Comparison of ENCODE assay signal across 8 cellular contexts in the genomic region with DNA sequence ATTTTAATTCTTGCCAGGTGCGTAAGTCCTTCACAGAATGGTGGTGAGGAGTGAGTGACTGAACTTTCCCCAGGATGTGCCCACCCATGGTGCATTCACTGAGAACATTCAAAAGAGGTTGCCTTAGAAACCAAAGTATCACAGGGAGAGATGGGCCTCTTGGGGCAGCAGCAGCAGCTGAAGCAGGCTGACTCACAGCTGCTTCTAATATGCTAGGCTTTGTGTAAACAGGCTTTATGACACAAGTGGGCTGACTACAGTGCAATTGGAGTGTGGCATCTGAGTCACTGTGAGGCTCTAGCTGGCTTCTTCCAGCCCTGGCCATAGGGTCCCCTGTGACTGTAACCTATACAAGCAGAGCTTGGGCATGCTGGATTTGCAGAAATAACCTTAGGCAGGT. TPM values are rescaled to one million over a fixed set of nuclear protein-coding genes. Genes with fewer than 3 reads are reported as not detected.
A peak's percentile ranks its signal among the peaks of the same experiment; 100 is the strongest.
DNase-seq lines count a peak whose midpoint lies in the region; ATAC-seq lines count a peak whose summit lies in the region.

No MANE protein-coding gene starts in this region.

- no peaks in the 10 kb centered on the region for H3K4me1 ChIP-seq in CD4-positive, CD25-positive, alpha-beta regulatory T cell (ENCODE audit: control insufficient read depth, insufficient read depth, low read length, poor library complexity, severe bottlenecking)
- H3K4me1 ChIP-seq in HUES48 (ENCODE audit: control insufficient read depth, insufficient read depth, low read length) = peaks cover 16% of the 10 kb centered on the region
- H3K4me1 ChIP-seq in NT2/D1 (ENCODE audit: insufficient read depth, insufficient read length) = peaks cover 11% of the 10 kb centered on the region
- H3K4me1 ChIP-seq in mucosa of rectum (ENCODE audit: control insufficient read depth in 2 of 2, insufficient read depth in 2 of 2, low read length in 2 of 2) = peaks cover 8 to 9% of the 10 kb centered on the region in 2 donors

- H3K27ac Mint-ChIP-seq in CD4-positive, CD25-positive, alpha-beta regulatory T cell = peak overlapping the region in 1 of 3 donors; percentile 48
- no peak overlapping the region for H3K27ac Mint-ChIP-seq in activated CD4-positive, alpha-beta T cell treated with anti-CD3 and anti-CD28 coated beads, Interleukin-2, amount 10 ng/mL, durations not matched to agents 24 days and 14 days

- H3K9me3 ChIP-seq in CD4-positive, CD25-positive, alpha-beta regulatory T cell (ENCODE audit: control insufficient read depth in 2 of 2, low read length in 2 of 2) = no peaks in the 10 kb centered on the region
- H3K9me3 ChIP-seq in HUES48 (ENCODE audit: control insufficient read depth, insufficient read depth, low read length) (no peaks in the 10 kb centered on the region), NT2/D1 (ENCODE audit: insufficient read depth, low read length) (peaks cover 19% of the 10 kb centered on the region; the same call in 1 of the 2 replicates), mucosa of rectum (ENCODE audit: control insufficient read depth in 2 of 2, low read length in 2 of 2) (no peaks in the 10 kb centered on the region)

- H3K27me3 Mint-ChIP-seq in CD4-positive, CD25-positive, alpha-beta regulatory T cell = peaks cover 7% of the 10 kb centered on the region
- peaks cover under 1% of the 10 kb centered on the region for H3K27me3 Mint-ChIP-seq in activated CD4-positive, alpha-beta T cell treated with anti-CD3 and anti-CD28 coated beads, Interleukin-2, amount 10 ng/mL, durations not matched to agents 24 days and 14 days

- DNase-seq in CD4-positive, CD25-positive, alpha-beta regulatory T cell = no peak
- DNase-seq in NT2/D1 (ENCODE audit: low read depth, low spot score) (peak; percentile 86), ecto neural progenitor cell (ENCODE audit: low spot score) (peak; percentile 63)
- DNase-seq in activated CD4-positive, alpha-beta T cell treated with anti-CD3 and anti-CD28 coated beads, Interleukin-2, amount 10 ng/mL, durations not matched to agents 24 days and 14 days = no peak

- H3K27ac ChIP-seq in CD4-positive, CD25-positive, alpha-beta regulatory T cell (ENCODE audit: insufficient read depth, low read length, poor library complexity, severe bottlenecking) = no peak overlapping the region
- H3K27ac ChIP-seq in HUES48 (ENCODE audit: low read depth, low read length) (peak overlapping the region; percentile 81), mucosa of rectum (ENCODE audit: low read depth in 2 of 2, low read length in 2 of 2) (peak overlapping the region; percentile 38 to 39)

- no peaks in the 10 kb centered on the region for H3K36me3 ChIP-seq in CD4-positive, CD25-positive, alpha-beta regulatory T cell (ENCODE audit: control insufficient read depth, insufficient read depth, low read length)
- no peaks in the 10 kb centered on the region for H3K36me3 ChIP-seq in HUES48 (ENCODE audit: control insufficient read depth, insufficient read depth, low read length)
- peaks cover 8% of the 10 kb centered on the region for H3K36me3 ChIP-seq in NT2/D1 (ENCODE audit: insufficient read depth, insufficient read length, low read length)
- H3K36me3 ChIP-seq in mucosa of rectum (ENCODE audit: control insufficient read depth in 2 of 2, insufficient read depth in 2 of 2, low read length in 2 of 2) = no peaks in the 10 kb centered on the region

- intact Hi-C loops in activated CD4-positive, alpha-beta T cell treated with anti-CD3 and anti-CD28 coated beads, Interleukin-2, amount 10 ng/mL, durations not matched to agents 24 days and 14 days (cut with micrococcal nuclease) = no loop called here

- H3K36me3 Mint-ChIP-seq in CD4-positive, CD25-positive, alpha-beta regulatory T cell = peaks cover 9% of the 10 kb centered on the region
- H3K36me3 Mint-ChIP-seq in activated CD4-positive, alpha-beta T cell treated with anti-CD3 and anti-CD28 coated beads, Interleukin-2, amount 10 ng/mL, durations not matched to agents 24 days and 14 days (ENCODE audit: low read depth) = no peaks in the 10 kb centered on the region

- H3K9me3 Mint-ChIP-seq in CD4-positive, CD25-positive, alpha-beta regulatory T cell = peaks cover 0 to 2% (median 0%) of the 10 kb centered on the region in 7 donors
- no peaks in the 10 kb centered on the region for H3K9me3 Mint-ChIP-seq in activated CD4-positive, alpha-beta T cell treated with anti-CD3 and anti-CD28 coated beads, Interleukin-2, amount 10 ng/mL, durations not matched to agents 24 days and 14 days

- no peak overlapping the region for H3K4me3 Mint-ChIP-seq in CD4-positive, CD25-positive, alpha-beta regulatory T cell
- H3K4me3 Mint-ChIP-seq in activated CD4-positive, alpha-beta T cell treated with anti-CD3 and anti-CD28 coated beads, Interleukin-2, amount 10 ng/mL, durations not matched to agents 24 days and 14 days = no peak overlapping the region

- peak; percentile 42 to 55 for ATAC-seq in CD4-positive, CD25-positive, alpha-beta regulatory T cell (ENCODE audit: low read depth in 2 of 2)
- ATAC-seq in HG03354 (IDR thresholded peaks at IDR 0.05; ENCODE audit: poor library complexity, severe bottlenecking, unreplicated experiment) (no peak), HG03139 (IDR thresholded peaks at IDR 0.05; ENCODE audit: unreplicated experiment) (no peak)

- no peaks in the 10 kb centered on the region for H3K4me1 Mint-ChIP-seq in CD4-positive, CD25-positive, alpha-beta regulatory T cell
- peaks cover 1% of the 10 kb centered on the region for H3K4me1 Mint-ChIP-seq in activated CD4-positive, alpha-beta T cell treated with anti-CD3 and anti-CD28 coated beads, Interleukin-2, amount 10 ng/mL, durations not matched to agents 24 days and 14 days

- H3K4me3 ChIP-seq in CD4-positive, CD25-positive, alpha-beta regulatory T cell (ENCODE audit: low read depth, low read length) = no peak overlapping the region
- H3K4me3 ChIP-seq in HUES48 (ENCODE audit: low read depth, low read length) (no peak overlapping the region), NT2/D1 (ENCODE audit: insufficient read length, low read depth) (no peak overlapping the region), mucosa of rectum (ENCODE audit: low read length in 2 of 2) (no peak overlapping the region)

- H3K9ac ChIP-seq in HUES48 (ENCODE audit: low read depth, low read length) = no peak overlapping the region
- H3K9ac ChIP-seq in NT2/D1 (ENCODE audit: insufficient read length, low read depth) = no peak overlapping the region
- no peak overlapping the region for H3K9ac ChIP-seq in mucosa of rectum (ENCODE audit: low read depth in 1 of 2, low read length in 2 of 2)

- H3K27me3 ChIP-seq in CD4-positive, CD25-positive, alpha-beta regulatory T cell (ENCODE audit: control insufficient read depth, insufficient read depth, low read length) = no peaks in the 10 kb centered on the region
- H3K27me3 ChIP-seq in HUES48 (ENCODE audit: control insufficient read depth, insufficient read depth, low read length) (no peaks in the 10 kb centered on the region), NT2/D1 (ENCODE audit: insufficient read depth, insufficient read length) (no peaks in the 10 kb centered on the region), mucosa of rectum (ENCODE audit: control insufficient read depth in 2 of 2, insufficient read depth in 2 of 2, low read length in 2 of 2) (no peaks in the 10 kb centered on the region)

RNA-seq across cellular contexts. Expression of gene PIGP, which starts 12.6 kb away (rescaled TPM):
- total RNA-seq in CD4-positive, CD25-positive, alpha-beta regulatory T cell = 11.3 TPM
- 10 to 100 TPM; 19.9 to 35.3 (median 29.1) TPM for polyA plus RNA-seq in CD4-positive, CD25-positive, alpha-beta regulatory T cell
- 19.0 and 19.4 TPM in 2 replicates for total RNA-seq in activated CD4-positive, alpha-beta T cell treated with anti-CD3 and anti-CD28 coated beads, Interleukin-2, amount 10 ng/mL, durations not matched to agents 24 days and 14 days

RNA-seq across cellular contexts. Expression of gene TTC3, which starts 12.8 kb away (rescaled TPM):
- total RNA-seq in CD4-positive, CD25-positive, alpha-beta regulatory T cell = 91.0 TPM
- polyA plus RNA-seq in CD4-positive, CD25-positive, alpha-beta regulatory T cell = 10 to 100 TPM; 34.3 to 63.7 (median 54.8) TPM
- total RNA-seq in activated CD4-positive, alpha-beta T cell treated with anti-CD3 and anti-CD28 coated beads, Interleukin-2, amount 10 ng/mL, durations not matched to agents 24 days and 14 days = 62.4 and 63.0 TPM in 2 replicates

RNA-seq across cellular contexts. Expression of gene RIPPLY3, which starts 53.8 kb away (rescaled TPM):
- total RNA-seq in CD4-positive, CD25-positive, alpha-beta regulatory T cell = not detected
- not detected for polyA plus RNA-seq in CD4-positive, CD25-positive, alpha-beta regulatory T cell
- total RNA-seq in activated CD4-positive, alpha-beta T cell treated with anti-CD3 and anti-CD28 coated beads, Interleukin-2, amount 10 ng/mL, durations not matched to agents 24 days and 14 days = 0.26 TPM in 1 of 2 replicates, not detected in the other

Comparison
In these comparisons a context has a peak if more than half of its experiments do, and no peak if none do; other contexts are left out.
1. ATAC-seq: peak in CD4-positive, CD25-positive, alpha-beta regulatory T cell (2 of 2); none in HG03354 (single experiment) and HG03139 (single experiment).
2. DNase-seq: peak in NT2/D1 (single experiment) and ecto neural progenitor cell (single experiment); none in CD4-positive, CD25-positive, alpha-beta regulatory T cell (0 of 3) and activated CD4-positive, alpha-beta T cell treated with anti-CD3 and anti-CD28 coated beads, Interleukin-2, amount 10 ng/mL, durations not matched to agents 24 days and 14 days (single experiment).